ENCODE assay signal across 29 cellular contexts in the genomic region with DNA sequence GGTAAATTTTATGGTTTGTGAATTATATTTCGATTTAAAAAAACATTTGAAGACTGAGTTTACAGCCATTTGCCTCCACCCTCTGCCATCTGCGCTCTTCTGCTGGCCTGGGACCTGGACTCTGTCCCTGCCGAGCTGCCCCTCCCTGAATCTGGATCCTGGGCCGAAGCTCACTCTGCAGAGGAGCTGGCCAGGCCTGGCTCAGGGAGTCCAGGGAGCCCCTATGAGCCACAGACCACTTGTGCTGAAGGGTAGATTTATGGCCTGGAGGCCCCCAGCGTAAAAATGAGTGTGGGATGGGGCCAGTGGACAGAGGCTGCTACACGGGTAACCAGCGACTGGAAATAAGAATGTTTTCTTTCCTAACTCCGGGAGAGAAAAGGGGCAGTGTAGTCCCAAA.
"Had no signal": no experiment of that assay in that cellular context is flagged by ENCODE, and none has a peak within 500 bp of the region (broad histone marks: within the 10 kb centered on the region; RNA-seq: fewer than 3 reads in every experiment).

No MANE protein-coding gene starts in this region.

- H3K9me3 ChIP-seq: sigmoid colon, testis, tibial artery, upper lobe of left lung had no signal

- H3K36me3 ChIP-seq: gastroesophageal sphincter, heart left ventricle, left lung, sigmoid colon, spleen, tibial artery, upper lobe of left lung had no signal

- H3K4me3 Mint-ChIP-seq: endodermal cell; immature natural killer cell; naive thymus-derived CD8-positive, alpha-beta T cell; neural crest cell; stimulated activated memory B cell treated with anti-CD40 and anti-IgM and Interleukin-4, amounts not matched to agents 10 μg/mL and 1 μg/mL and 100 μg/mL, for 72 hours had no signal

- H3K27ac Mint-ChIP-seq: endodermal cell; immature natural killer cell; naive thymus-derived CD8-positive, alpha-beta T cell; progenitor cell of endocrine pancreas; stimulated activated memory B cell treated with anti-CD40 and anti-IgM and Interleukin-4, amounts not matched to agents 10 μg/mL and 1 μg/mL and 100 μg/mL, for 72 hours had no signal

- H3K27me3 ChIP-seq: dorsolateral prefrontal cortex, gastroesophageal sphincter, heart left ventricle, left lung, sigmoid colon, spleen, testis, tibial artery, upper lobe of left lung had no signal

- FAIRE-seq: urothelium cell line had no signal

- H3K27ac ChIP-seq: dorsolateral prefrontal cortex, epithelial cell of prostate, foreskin keratinocyte, gastroesophageal sphincter, heart left ventricle, left lung, parathyroid adenoma, sigmoid colon, spleen, testis, tibial artery, upper lobe of left lung had no signal

- H3K4me1 Mint-ChIP-seq: endodermal cell; immature natural killer cell; naive thymus-derived CD8-positive, alpha-beta T cell; neural crest cell; stimulated activated memory B cell treated with anti-CD40 and anti-IgM and Interleukin-4, amounts not matched to agents 10 μg/mL and 1 μg/mL and 100 μg/mL, for 72 hours had no signal

- ATAC-seq: esophagus mucosa; foreskin keratinocyte; gastroesophageal sphincter; heart left ventricle; left lung; naive thymus-derived CD8-positive, alpha-beta T cell; stimulated activated memory B cell treated with anti-CD40 and anti-IgM and Interleukin-4, amounts not matched to agents 10 μg/mL and 1 μg/mL and 100 μg/mL, for 72 hours; stimulated activated naive CD8-positive, alpha-beta T cell treated with anti-CD3 and anti-CD28 coated beads, Interleukin-15, Interleukin-2, amounts not matched to agents 100 U/mL and 50 U/mL, for 24 hours had no signal

- H3K4me3 ChIP-seq: dorsolateral prefrontal cortex, gastroesophageal sphincter, heart left ventricle, left lung, sigmoid colon, spleen, testis, tibial artery, upper lobe of left lung had no signal

- H3K4me1 ChIP-seq: foreskin keratinocyte, gastroesophageal sphincter, heart left ventricle, left lung, parathyroid adenoma, sigmoid colon, spleen, testis, tibial artery, upper lobe of left lung had no signal

- DNase-seq: dorsolateral prefrontal cortex; effector CD8-positive, alpha-beta T cell; endodermal cell; foreskin keratinocyte; heart left ventricle; hippocampal formation; immature natural killer cell; islet precursor cell; kidney glomerular epithelial cell; left lung; mesendoderm; midbrain; naive thymus-derived CD8-positive, alpha-beta T cell; sigmoid colon; spleen; stimulated activated CD4-positive, alpha-beta T cell treated with anti-CD3 and anti-CD28 coated beads, Interleukin-4, amount 100 ng/mL, for 4 hours; stimulated activated naive CD8-positive, alpha-beta T cell treated with anti-CD3 and anti-CD28 coated beads, Interleukin-15, Interleukin-2, amounts not matched to agents 100 U/mL and 50 U/mL, for 24 hours; substantia nigra; testis; tibial artery; upper lobe of left lung had no signal

- H3K36me3 Mint-ChIP-seq: immature natural killer cell; stimulated activated memory B cell treated with anti-CD40 and anti-IgM and Interleukin-4, amounts not matched to agents 10 μg/mL and 1 μg/mL and 100 μg/mL, for 72 hours had no signal
